In the genomic region with DNA sequence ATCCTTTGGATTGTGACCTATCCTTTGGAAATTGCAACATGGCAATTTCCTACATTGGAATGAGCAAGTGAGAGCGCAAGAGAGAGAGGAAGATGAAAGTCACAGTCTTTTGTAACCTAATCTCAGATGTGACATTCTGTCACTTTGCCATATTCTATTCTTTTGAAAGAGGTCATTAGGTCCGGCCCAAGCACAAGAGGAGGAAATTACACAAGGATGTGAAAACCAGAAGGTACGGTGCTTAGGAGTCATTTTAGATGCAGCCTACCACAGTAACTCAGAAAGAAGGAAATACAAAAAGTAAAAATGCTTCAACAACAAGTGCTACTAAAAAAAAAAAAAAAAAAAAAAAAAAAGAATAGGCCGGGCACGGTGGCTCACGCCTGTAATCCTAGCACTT, we compare ENCODE assay signal across 1 cellular context.
TF ChIP-seq lines count a peak whose summit lies in the region.

No MANE protein-coding gene starts in this region.

TF ChIP-seq in HEK293T, 16 proteins besides CTCF, POLR2A, EP300 and RAD21 (continued from another document):
- TF ChIP-seq, protein P1, sequence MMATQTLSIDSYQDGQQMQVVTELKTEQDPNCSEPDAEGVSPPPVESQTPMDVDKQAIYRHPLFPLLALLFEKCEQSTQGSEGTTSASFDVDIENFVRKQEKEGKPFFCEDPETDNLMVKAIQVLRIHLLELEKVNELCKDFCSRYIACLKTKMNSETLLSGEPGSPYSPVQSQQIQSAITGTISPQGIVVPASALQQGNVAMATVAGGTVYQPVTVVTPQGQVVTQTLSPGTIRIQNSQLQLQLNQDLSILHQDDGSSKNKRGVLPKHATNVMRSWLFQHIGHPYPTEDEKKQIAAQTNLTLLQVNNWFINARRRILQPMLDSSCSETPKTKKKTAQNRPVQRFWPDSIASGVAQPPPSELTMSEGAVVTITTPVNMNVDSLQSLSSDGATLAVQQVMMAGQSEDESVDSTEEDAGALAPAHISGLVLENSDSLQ (IDR thresholded peaks at IDR 0.05): no peak
- no peak for TF ChIP-seq ELF4 (IDR thresholded peaks at IDR 0.05)
- TF ChIP-seq NFRKB (IDR thresholded peaks at IDR 0.05): no peak
- no peak for TF ChIP-seq SP1 (IDR thresholded peaks at IDR 0.05)
- TF ChIP-seq BHLHE40 (IDR thresholded peaks at IDR 0.05; ENCODE audit: borderline replicate concordance): no peak
- no peak for TF ChIP-seq FOXK2 (IDR thresholded peaks at IDR 0.05)
- TF ChIP-seq FOXA1 (IDR thresholded peaks at IDR 0.05): no peak
- no peak for TF ChIP-seq ARNT (IDR thresholded peaks at IDR 0.05)
- no peak for TF ChIP-seq ZNF384 (IDR thresholded peaks at IDR 0.05)
- no peak for TF ChIP-seq TARDBP (IDR thresholded peaks at IDR 0.05)
- no peak for TF ChIP-seq CTBP1 (IDR thresholded peaks at IDR 0.05; ENCODE audit: borderline replicate concordance)
- TF ChIP-seq FOXM1 (IDR thresholded peaks at IDR 0.05; ENCODE audit: borderline replicate concordance): no peak
